Comparison of ENCODE assay signal across 8 cellular contexts in genomic region chr3:29280675-29281264, GRCh38. TPM values are rescaled to one million over a fixed set of nuclear protein-coding genes. Genes with fewer than 3 reads are reported as not detected.
DNase-seq lines count a peak whose midpoint lies in the region; ATAC-seq and TF ChIP-seq lines count a peak whose summit lies in the region.

TSS of gene RBMS3 (plus strand) at chr3:29281071.

- H3K27me3 Mint-ChIP-seq in chondrocyte (ENCODE audit: low read depth) = no peaks in the 10 kb centered on the region
- peaks cover 2 to 10% (median 4%) of the 10 kb centered on the region in 3 donors for H3K27me3 Mint-ChIP-seq in immature natural killer cell (ENCODE audit: low read depth in 3 of 3)

- H3K36me3 Mint-ChIP-seq in chondrocyte (ENCODE audit: low read depth) = no peaks in the 10 kb centered on the region
- no peaks in the 10 kb centered on the region for H3K36me3 Mint-ChIP-seq in immature natural killer cell

- H3K27ac Mint-ChIP-seq in chondrocyte (ENCODE audit: unreplicated experiment) (peak within 1 kb of the TSS; percentile 99), immature natural killer cell (no peak within 1 kb of the TSS)

- intact Hi-C loops in gastrocnemius medialis (cut with DNase I; ENCODE audit: low total_unique reads) = loop anchor here (5.0 to 10.0 kb wide), 5 partner anchors 247 to 936 kb away; partner anchors contain the start of genes AZI2 and ZCWPW2

- H3K4me3 ChIP-seq in AG09309 (ENCODE audit: control insufficient read depth, low read depth, low read length) = peak within 1 kb of the TSS; percentile 57
- peak within 1 kb of the TSS; percentile 67 for H3K4me3 ChIP-seq in GM12864 (ENCODE audit: low read depth, low read length)
- peak within 1 kb of the TSS; percentile 28 to 58 (median 43) for H3K4me3 ChIP-seq in Peyer's patch
- H3K4me3 ChIP-seq in gastrocnemius medialis = peak within 1 kb of the TSS; percentile 67 to 83 (median 72)

- in situ Hi-C loops in gastrocnemius medialis (cut with MboI; ENCODE audit: low sequenced_read_pairs in 4 of 4) = loop anchor here in 3 of 4 donors (10.0 to 25.0 kb wide), 2 partner anchors 244 to 482 kb away; no protein-coding TSS in a partner anchor

- H3K9me3 ChIP-seq in Peyer's patch = no peaks in the 10 kb centered on the region
- H3K9me3 ChIP-seq in gastrocnemius medialis = no peaks in the 10 kb centered on the region

- TF ChIP-seq POLR2A in Peyer's patch (IDR thresholded peaks at IDR 0.05) (peak in 1 of 2 donors; percentile 20), gastrocnemius medialis (IDR thresholded peaks at IDR 0.05) (peak; percentile 38 to 72)

- TF ChIP-seq CTCF in AG09309 (IDR thresholded peaks at IDR 0.05; ENCODE audit: control insufficient read depth, insufficient read depth, low read depth, low read length, missing control alignments) (peak; percentile 62), GM12864 (IDR thresholded peaks at IDR 0.05; ENCODE audit: low read depth, low read length, missing control alignments) (peak; percentile 49), Peyer's patch (IDR thresholded peaks at IDR 0.05) (peak in 4 of 6 experiments; percentile 12 to 36 (median 31)), chondrocyte (IDR thresholded peaks at IDR 0.05) (peak; percentile 82), gastrocnemius medialis (IDR thresholded peaks at IDR 0.05 in 4 of 5, conservative IDR thresholded peaks at IDR 0.05 in 1 of 5) (peak; percentile 16 to 61 (median 28))

- H3K27me3 ChIP-seq in Peyer's patch (no peaks in the 10 kb centered on the region), gastrocnemius medialis (no peaks in the 10 kb centered on the region)

- H3K9me3 Mint-ChIP-seq in chondrocyte (ENCODE audit: low read depth) (no peaks in the 10 kb centered on the region), immature natural killer cell (peaks cover 0 to 5% (median 0%) of the 10 kb centered on the region in 6 donors)

- H3K4me1 Mint-ChIP-seq in chondrocyte (ENCODE audit: low read depth) (peaks cover 36% of the 10 kb centered on the region), immature natural killer cell (peaks cover 14 to 19% of the 10 kb centered on the region in 2 donors)

- ATAC-seq in HG03066 (IDR thresholded peaks at IDR 0.05; ENCODE audit: low read depth, unreplicated experiment) (peak; percentile 43), gastrocnemius medialis (peak; percentile 62 to 64), GM18873 (IDR thresholded peaks at IDR 0.05; ENCODE audit: low FRiP score, unreplicated experiment) (no peak)

- no peaks in the 10 kb centered on the region for H3K36me3 ChIP-seq in Peyer's patch
- H3K36me3 ChIP-seq in gastrocnemius medialis = no peaks in the 10 kb centered on the region

- peak within 1 kb of the TSS; percentile 94 for H3K4me3 Mint-ChIP-seq in chondrocyte (ENCODE audit: unreplicated experiment)
- H3K4me3 Mint-ChIP-seq in immature natural killer cell = peak within 1 kb of the TSS; percentile 54 to 76 (median 73)

- H3K27ac ChIP-seq in Peyer's patch (peak within 1 kb of the TSS; percentile 52 to 83 (median 74)), gastrocnemius medialis (peak within 1 kb of the TSS; percentile 83 to 90 (median 89))

- H3K4me1 ChIP-seq in Peyer's patch (no peaks in the 10 kb centered on the region), gastrocnemius medialis (peaks cover 22 to 29% of the 10 kb centered on the region in 2 donors)

- DNase-seq in AG09309 (ENCODE audit: low read depth) = peak; percentile 91
- DNase-seq in GM12864 (ENCODE audit: low read depth) = no peak
- peak; percentile 22 to 82 (median 59) for DNase-seq in Peyer's patch
- peak; percentile 88 for DNase-seq in chondrocyte (ENCODE audit: low spot score)
- no peak for DNase-seq in immature natural killer cell
- peak; percentile 85 to 88 for DNase-seq in gastrocnemius medialis

RNA-seq across cellular contexts. Expression of gene RBMS3, which starts in this region (rescaled TPM):
- total RNA-seq in Peyer's patch (10 to 100 TPM in 2 of 4 donors, 1 to 10 TPM in 2; 2.8 to 77.6 (median 13.7) TPM), chondrocyte (46.7 to 82.6 TPM (median 47.6 TPM) in 3 replicates), gastrocnemius medialis (10 to 100 TPM; 16.1 to 38.8 (median 22.7) TPM)
- not detected for polyA plus RNA-seq in immature natural killer cell

Comparison
In these comparisons a context has a peak if more than half of its experiments do, and no peak if none do; other contexts are left out.
1. DNase-seq: peak in AG09309 (single experiment), Peyer's patch (3 of 3), chondrocyte (single experiment) and gastrocnemius medialis (2 of 2); none in GM12864 (single experiment) and immature natural killer cell (0 of 3).
2. CTCF ChIP-seq: peak in every context shown above with its lines; median percentile 82 in chondrocyte; 62 in AG09309; 49 in GM12864; 31 in Peyer's patch; 28 in gastrocnemius medialis.
3. Peak in every context shown above with its lines, with median percentiles within 50 percentile points of each other: H3K4me3 ChIP-seq.